In the genomic region with DNA sequence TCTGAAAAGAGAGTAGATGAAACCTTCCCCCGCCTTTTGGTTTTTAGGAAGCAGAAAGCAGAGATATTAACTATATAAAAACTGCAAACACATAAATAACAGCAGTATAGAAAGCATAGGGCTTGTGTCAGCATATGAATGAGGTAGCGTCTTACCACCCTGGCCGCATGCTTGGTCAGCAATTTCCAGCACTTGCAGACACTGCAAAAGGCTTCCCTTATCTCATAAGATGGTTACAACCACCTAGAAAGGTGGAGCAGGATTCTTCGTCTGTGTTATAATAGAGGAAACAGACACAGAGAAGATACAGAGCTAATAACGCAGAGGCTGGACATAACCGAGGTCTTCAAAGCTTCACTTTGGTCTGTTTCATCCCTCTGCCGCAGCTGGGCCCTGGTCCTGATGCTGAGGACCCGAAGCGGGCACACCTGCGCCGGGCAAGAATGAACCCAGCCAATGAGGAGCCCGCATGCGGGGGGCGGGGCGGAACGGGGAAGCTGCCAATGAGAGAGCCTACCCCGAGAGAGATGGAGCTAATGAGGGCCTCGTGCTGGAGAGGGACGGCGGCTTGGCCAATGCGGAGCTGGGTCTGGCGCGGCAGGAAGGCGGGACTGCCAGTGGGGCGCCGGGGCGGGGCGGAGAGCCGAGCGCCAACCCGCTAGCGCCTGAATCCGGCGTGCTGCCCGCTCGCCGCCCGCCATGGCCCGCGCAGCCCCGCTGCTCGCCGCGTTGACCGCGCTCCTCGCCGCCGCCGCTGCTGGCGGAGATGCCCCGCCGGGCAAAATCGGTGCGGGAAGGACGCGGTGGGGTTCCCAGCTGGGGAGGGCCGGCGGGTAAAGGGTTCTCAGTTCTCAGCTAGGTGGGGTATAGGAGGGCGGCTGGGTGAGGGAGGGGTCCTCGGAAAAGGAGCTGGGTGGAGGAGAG, we compare ENCODE assay signal across 1 cellular context.
TF ChIP-seq lines count a peak whose summit lies in the region.

A gene with protein sequence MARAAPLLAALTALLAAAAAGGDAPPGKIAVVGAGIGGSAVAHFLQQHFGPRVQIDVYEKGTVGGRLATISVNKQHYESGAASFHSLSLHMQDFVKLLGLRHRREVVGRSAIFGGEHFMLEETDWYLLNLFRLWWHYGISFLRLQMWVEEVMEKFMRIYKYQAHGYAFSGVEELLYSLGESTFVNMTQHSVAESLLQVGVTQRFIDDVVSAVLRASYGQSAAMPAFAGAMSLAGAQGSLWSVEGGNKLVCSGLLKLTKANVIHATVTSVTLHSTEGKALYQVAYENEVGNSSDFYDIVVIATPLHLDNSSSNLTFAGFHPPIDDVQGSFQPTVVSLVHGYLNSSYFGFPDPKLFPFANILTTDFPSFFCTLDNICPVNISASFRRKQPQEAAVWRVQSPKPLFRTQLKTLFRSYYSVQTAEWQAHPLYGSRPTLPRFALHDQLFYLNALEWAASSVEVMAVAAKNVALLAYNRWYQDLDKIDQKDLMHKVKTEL (plus strand): TSS at position 677 of the 924 bp plus-strand sequence. CDS start 23 bp downstream, at position 700.

TF ChIP-seq in K562, 482 proteins besides CTCF, POLR2A, EP300 and RAD21 (continued from another document and continues in another):
- TF ChIP-seq, protein P1, sequence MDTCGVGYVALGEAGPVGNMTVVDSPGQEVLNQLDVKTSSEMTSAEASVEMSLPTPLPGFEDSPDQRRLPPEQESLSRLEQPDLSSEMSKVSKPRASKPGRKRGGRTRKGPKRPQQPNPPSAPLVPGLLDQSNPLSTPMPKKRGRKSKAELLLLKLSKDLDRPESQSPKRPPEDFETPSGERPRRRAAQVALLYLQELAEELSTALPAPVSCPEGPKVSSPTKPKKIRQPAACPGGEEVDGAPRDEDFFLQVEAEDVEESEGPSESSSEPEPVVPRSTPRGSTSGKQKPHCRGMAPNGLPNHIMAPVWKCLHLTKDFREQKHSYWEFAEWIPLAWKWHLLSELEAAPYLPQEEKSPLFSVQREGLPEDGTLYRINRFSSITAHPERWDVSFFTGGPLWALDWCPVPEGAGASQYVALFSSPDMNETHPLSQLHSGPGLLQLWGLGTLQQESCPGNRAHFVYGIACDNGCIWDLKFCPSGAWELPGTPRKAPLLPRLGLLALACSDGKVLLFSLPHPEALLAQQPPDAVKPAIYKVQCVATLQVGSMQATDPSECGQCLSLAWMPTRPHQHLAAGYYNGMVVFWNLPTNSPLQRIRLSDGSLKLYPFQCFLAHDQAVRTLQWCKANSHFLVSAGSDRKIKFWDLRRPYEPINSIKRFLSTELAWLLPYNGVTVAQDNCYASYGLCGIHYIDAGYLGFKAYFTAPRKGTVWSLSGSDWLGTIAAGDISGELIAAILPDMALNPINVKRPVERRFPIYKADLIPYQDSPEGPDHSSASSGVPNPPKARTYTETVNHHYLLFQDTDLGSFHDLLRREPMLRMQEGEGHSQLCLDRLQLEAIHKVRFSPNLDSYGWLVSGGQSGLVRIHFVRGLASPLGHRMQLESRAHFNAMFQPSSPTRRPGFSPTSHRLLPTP (IDR thresholded peaks at IDR 0.05; ENCODE audit: borderline replicate concordance, extremely low read depth, insufficient read length) = no peak
- no peak for TF ChIP-seq TSC22D4 (tag; IDR thresholded peaks at IDR 0.05)
- no peak for TF ChIP-seq NELFE (IDR thresholded peaks at IDR 0.05; ENCODE audit: insufficient read depth, insufficient read length)
- TF ChIP-seq GATAD2A (IDR thresholded peaks at IDR 0.05) = no peak
- TF ChIP-seq CHD2 (IDR thresholded peaks at IDR 0.05; ENCODE audit: low read depth, low read length) = peak; percentile 39; the same call in 1 of the 2 replicates
- no peak for TF ChIP-seq POLR3G (IDR thresholded peaks at IDR 0.05; ENCODE audit: extremely low read depth, insufficient read length, insufficient replicate concordance)
- TF ChIP-seq PYGO2 (tag; IDR thresholded peaks at IDR 0.05) = no peak
- TF ChIP-seq NFIX (CRISPR knock-in tag; IDR thresholded peaks at IDR 0.05; ENCODE audit: low read depth) = no peak
- TF ChIP-seq FOXK2 (conservative IDR thresholded peaks at IDR 0.05 in 1 of 2, IDR thresholded peaks at IDR 0.05 in 1 of 2; ENCODE audit: low read depth in 2 of 2) = peak in 1 of 2 experiments; percentile 99; a peak in 2 of 4 replicates
- no peak for TF ChIP-seq NUFIP1 (IDR thresholded peaks at IDR 0.05; ENCODE audit: partially characterized antibody)
- TF ChIP-seq, protein P2, sequence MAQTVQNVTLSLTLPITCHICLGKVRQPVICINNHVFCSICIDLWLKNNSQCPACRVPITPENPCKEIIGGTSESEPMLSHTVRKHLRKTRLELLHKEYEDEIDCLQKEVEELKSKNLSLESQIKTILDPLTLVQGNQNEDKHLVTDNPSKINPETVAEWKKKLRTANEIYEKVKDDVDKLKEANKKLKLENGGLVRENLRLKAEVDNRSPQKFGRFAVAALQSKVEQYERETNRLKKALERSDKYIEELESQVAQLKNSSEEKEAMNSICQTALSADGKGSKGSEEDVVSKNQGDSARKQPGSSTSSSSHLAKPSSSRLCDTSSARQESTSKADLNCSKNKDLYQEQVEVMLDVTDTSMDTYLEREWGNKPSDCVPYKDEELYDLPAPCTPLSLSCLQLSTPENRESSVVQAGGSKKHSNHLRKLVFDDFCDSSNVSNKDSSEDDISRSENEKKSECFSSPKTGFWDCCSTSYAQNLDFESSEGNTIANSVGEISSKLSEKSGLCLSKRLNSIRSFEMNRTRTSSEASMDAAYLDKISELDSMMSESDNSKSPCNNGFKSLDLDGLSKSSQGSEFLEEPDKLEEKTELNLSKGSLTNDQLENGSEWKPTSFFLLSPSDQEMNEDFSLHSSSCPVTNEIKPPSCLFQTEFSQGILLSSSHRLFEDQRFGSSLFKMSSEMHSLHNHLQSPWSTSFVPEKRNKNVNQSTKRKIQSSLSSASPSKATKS (CRISPR knock-in tag; IDR thresholded peaks at IDR 0.05) = no peak
- no peak for TF ChIP-seq ZNF134 (CRISPR knock-in tag; conservative IDR thresholded peaks at IDR 0.05)
- TF ChIP-seq KHSRP (IDR thresholded peaks at IDR 0.05) = no peak
- 0 out of 2 replicates have a peak, but pooled peaks have one; percentile 20 for TF ChIP-seq ZNF589 (CRISPR knock-in tag; IDR thresholded peaks at IDR 0.05; ENCODE audit: low read depth)
- TF ChIP-seq SMARCA5 (IDR thresholded peaks at IDR 0.05) = no peak
- no peak for TF ChIP-seq CBX5 (IDR thresholded peaks at IDR 0.05; ENCODE audit: borderline replicate concordance, low read depth)
- no peak for TF ChIP-seq ZNF764 (CRISPR knock-in tag; IDR thresholded peaks at IDR 0.05; ENCODE audit: low read depth)
- TF ChIP-seq, protein P3, sequence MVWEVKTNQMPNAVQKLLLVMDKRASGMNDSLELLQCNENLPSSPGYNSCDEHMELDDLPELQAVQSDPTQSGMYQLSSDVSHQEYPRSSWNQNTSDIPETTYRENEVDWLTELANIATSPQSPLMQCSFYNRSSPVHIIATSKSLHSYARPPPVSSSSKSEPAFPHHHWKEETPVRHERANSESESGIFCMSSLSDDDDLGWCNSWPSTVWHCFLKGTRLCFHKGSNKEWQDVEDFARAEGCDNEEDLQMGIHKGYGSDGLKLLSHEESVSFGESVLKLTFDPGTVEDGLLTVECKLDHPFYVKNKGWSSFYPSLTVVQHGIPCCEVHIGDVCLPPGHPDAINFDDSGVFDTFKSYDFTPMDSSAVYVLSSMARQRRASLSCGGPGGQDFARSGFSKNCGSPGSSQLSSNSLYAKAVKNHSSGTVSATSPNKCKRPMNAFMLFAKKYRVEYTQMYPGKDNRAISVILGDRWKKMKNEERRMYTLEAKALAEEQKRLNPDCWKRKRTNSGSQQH (CRISPR knock-in tag; IDR thresholded peaks at IDR 0.05) = no peak
- TF ChIP-seq, protein P4, sequence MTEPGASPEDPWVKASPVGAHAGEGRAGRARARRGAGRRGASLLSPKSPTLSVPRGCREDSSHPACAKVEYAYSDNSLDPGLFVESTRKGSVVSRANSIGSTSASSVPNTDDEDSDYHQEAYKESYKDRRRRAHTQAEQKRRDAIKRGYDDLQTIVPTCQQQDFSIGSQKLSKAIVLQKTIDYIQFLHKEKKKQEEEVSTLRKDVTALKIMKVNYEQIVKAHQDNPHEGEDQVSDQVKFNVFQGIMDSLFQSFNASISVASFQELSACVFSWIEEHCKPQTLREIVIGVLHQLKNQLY (CRISPR knock-in tag; conservative IDR thresholded peaks at IDR 0.05) = no peak
- TF ChIP-seq, protein P5, sequence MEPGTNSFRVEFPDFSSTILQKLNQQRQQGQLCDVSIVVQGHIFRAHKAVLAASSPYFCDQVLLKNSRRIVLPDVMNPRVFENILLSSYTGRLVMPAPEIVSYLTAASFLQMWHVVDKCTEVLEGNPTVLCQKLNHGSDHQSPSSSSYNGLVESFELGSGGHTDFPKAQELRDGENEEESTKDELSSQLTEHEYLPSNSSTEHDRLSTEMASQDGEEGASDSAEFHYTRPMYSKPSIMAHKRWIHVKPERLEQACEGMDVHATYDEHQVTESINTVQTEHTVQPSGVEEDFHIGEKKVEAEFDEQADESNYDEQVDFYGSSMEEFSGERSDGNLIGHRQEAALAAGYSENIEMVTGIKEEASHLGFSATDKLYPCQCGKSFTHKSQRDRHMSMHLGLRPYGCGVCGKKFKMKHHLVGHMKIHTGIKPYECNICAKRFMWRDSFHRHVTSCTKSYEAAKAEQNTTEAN (CRISPR knock-in tag; IDR thresholded peaks at IDR 0.05) = no peak
- TF ChIP-seq CCNT2 (IDR thresholded peaks at IDR 0.05; ENCODE audit: borderline replicate concordance, extremely low read depth, insufficient read length, low read depth, low read length) = peak; percentile 50
- 0 out of 2 replicates have a peak, but pooled peaks have one; percentile 68 for TF ChIP-seq KDM2B (CRISPR knock-in tag; IDR thresholded peaks at IDR 0.05)
- peak; percentile 40 to 52; a peak in 2 of 4 replicates for TF ChIP-seq SIN3A (IDR thresholded peaks at IDR 0.05; ENCODE audit: borderline replicate concordance in 2 of 2, control insufficient read depth in 1 of 2, low read depth in 2 of 2, low read length in 2 of 2)
- peak; percentile 80 to 83 for TF ChIP-seq NRF1 (conservative IDR thresholded peaks at IDR 0.05 in 1 of 2, IDR thresholded peaks at IDR 0.05 in 1 of 2)
- TF ChIP-seq BRF1 (IDR thresholded peaks at IDR 0.05; ENCODE audit: borderline replicate concordance, extremely low read depth, insufficient read length) = no peak
- no peak for TF ChIP-seq RHOXF2B (CRISPR knock-in tag; conservative IDR thresholded peaks at IDR 0.05)
- TF ChIP-seq HNRNPK (IDR thresholded peaks at IDR 0.05; ENCODE audit: low read depth, low read length, poor library complexity, severe bottlenecking) = no peak
- no peak for TF ChIP-seq SIX5 (IDR thresholded peaks at IDR 0.05; ENCODE audit: borderline replicate concordance in 1 of 2, insufficient read depth in 1 of 2, low read depth in 1 of 2, low read length in 2 of 2)
- peak; percentile 29; the same call in 1 of the 2 replicates for TF ChIP-seq SOX6 (IDR thresholded peaks at IDR 0.05)
- no peak for TF ChIP-seq ZFP1 (CRISPR knock-in tag; IDR thresholded peaks at IDR 0.05)
- TF ChIP-seq ZNF444 (CRISPR knock-in tag; IDR thresholded peaks at IDR 0.05) = no peak
- peak; percentile 63 to 77 for TF ChIP-seq KDM1A (IDR thresholded peaks at IDR 0.05)
- TF ChIP-seq RBFOX2 (IDR thresholded peaks at IDR 0.05; ENCODE audit: low read depth, low read length) = peak; percentile 94
- TF ChIP-seq ERF (CRISPR knock-in tag; IDR thresholded peaks at IDR 0.05) = no peak
- no peak for TF ChIP-seq ZNF146 (CRISPR knock-in tag; IDR thresholded peaks at IDR 0.05; ENCODE audit: unreplicated experiment)
- TF ChIP-seq, protein P6, sequence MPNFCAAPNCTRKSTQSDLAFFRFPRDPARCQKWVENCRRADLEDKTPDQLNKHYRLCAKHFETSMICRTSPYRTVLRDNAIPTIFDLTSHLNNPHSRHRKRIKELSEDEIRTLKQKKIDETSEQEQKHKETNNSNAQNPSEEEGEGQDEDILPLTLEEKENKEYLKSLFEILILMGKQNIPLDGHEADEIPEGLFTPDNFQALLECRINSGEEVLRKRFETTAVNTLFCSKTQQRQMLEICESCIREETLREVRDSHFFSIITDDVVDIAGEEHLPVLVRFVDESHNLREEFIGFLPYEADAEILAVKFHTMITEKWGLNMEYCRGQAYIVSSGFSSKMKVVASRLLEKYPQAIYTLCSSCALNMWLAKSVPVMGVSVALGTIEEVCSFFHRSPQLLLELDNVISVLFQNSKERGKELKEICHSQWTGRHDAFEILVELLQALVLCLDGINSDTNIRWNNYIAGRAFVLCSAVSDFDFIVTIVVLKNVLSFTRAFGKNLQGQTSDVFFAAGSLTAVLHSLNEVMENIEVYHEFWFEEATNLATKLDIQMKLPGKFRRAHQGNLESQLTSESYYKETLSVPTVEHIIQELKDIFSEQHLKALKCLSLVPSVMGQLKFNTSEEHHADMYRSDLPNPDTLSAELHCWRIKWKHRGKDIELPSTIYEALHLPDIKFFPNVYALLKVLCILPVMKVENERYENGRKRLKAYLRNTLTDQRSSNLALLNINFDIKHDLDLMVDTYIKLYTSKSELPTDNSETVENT (CRISPR knock-in tag; IDR thresholded peaks at IDR 0.05) = peak; percentile 82; the same call in 1 of the 2 replicates
- TF ChIP-seq POLR2AphosphoS5 (IDR thresholded peaks at IDR 0.05; ENCODE audit: control insufficient read depth, insufficient read depth, low read depth, low read length) = peak; percentile 72
- TF ChIP-seq PML (IDR thresholded peaks at IDR 0.05; ENCODE audit: low read length) = no peak
- TF ChIP-seq, protein P7, sequence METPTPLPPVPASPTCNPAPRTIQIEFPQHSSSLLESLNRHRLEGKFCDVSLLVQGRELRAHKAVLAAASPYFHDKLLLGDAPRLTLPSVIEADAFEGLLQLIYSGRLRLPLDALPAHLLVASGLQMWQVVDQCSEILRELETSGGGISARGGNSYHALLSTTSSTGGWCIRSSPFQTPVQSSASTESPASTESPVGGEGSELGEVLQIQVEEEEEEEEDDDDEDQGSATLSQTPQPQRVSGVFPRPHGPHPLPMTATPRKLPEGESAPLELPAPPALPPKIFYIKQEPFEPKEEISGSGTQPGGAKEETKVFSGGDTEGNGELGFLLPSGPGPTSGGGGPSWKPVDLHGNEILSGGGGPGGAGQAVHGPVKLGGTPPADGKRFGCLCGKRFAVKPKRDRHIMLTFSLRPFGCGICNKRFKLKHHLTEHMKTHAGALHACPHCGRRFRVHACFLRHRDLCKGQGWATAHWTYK (CRISPR knock-in tag; IDR thresholded peaks at IDR 0.05) = 0 out of 2 replicates have a peak, but pooled peaks have one; percentile 39
- no peak for TF ChIP-seq ZNF124 (CRISPR knock-in tag; IDR thresholded peaks at IDR 0.05)
- TF ChIP-seq CBFA2T2 (conservative IDR thresholded peaks at IDR 0.05) = no peak
- no peak for TF ChIP-seq PHF21A (IDR thresholded peaks at IDR 0.05; ENCODE audit: borderline replicate concordance, low read depth)
- peak; percentile 99 for TF ChIP-seq ATF7 (IDR thresholded peaks at IDR 0.05)
- no peak for TF ChIP-seq ETV6 (IDR thresholded peaks at IDR 0.05; ENCODE audit: borderline replicate concordance in 1 of 2, low read depth in 2 of 2, low read length in 1 of 2)
- TF ChIP-seq ETV6 (CRISPR knock-in tag; IDR thresholded peaks at IDR 0.05; ENCODE audit: borderline replicate concordance) = no peak
